ENCODE assay signal across 1 cellular context in genomic region chr4:165335163-165335703, GRCh38.
TF ChIP-seq lines count a peak whose summit lies in the region.

No MANE protein-coding gene starts in this region.

TF ChIP-seq in HepG2, 621 proteins besides CTCF, POLR2A, EP300 and RAD21:
- TF ChIP-seq, protein P1, sequence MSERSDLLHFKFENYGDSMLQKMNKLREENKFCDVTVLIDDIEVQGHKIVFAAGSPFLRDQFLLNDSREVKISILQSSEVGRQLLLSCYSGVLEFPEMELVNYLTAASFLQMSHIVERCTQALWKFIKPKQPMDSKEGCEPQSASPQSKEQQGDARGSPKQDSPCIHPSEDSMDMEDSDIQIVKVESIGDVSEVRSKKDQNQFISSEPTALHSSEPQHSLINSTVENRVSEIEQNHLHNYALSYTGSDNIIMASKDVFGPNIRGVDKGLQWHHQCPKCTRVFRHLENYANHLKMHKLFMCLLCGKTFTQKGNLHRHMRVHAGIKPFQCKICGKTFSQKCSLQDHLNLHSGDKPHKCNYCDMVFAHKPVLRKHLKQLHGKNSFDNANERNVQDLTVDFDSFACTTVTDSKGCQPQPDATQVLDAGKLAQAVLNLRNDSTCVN (CRISPR knock-in tag; IDR thresholded peaks at IDR 0.05; ENCODE audit: borderline replicate concordance): no peak
- no peak for TF ChIP-seq ZNF414 (CRISPR knock-in tag; IDR thresholded peaks at IDR 0.05)
- TF ChIP-seq, protein P2, sequence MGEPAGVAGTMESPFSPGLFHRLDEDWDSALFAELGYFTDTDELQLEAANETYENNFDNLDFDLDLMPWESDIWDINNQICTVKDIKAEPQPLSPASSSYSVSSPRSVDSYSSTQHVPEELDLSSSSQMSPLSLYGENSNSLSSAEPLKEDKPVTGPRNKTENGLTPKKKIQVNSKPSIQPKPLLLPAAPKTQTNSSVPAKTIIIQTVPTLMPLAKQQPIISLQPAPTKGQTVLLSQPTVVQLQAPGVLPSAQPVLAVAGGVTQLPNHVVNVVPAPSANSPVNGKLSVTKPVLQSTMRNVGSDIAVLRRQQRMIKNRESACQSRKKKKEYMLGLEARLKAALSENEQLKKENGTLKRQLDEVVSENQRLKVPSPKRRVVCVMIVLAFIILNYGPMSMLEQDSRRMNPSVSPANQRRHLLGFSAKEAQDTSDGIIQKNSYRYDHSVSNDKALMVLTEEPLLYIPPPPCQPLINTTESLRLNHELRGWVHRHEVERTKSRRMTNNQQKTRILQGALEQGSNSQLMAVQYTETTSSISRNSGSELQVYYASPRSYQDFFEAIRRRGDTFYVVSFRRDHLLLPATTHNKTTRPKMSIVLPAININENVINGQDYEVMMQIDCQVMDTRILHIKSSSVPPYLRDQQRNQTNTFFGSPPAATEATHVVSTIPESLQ (CRISPR knock-in tag; conservative IDR thresholded peaks at IDR 0.05): no peak
- TF ChIP-seq CHD4 (IDR thresholded peaks at IDR 0.05; ENCODE audit: borderline replicate concordance, low read length): no peak
- no peak for TF ChIP-seq ZNF589 (CRISPR knock-in tag; conservative IDR thresholded peaks at IDR 0.05)
- TF ChIP-seq ZNF260 (CRISPR knock-in tag; IDR thresholded peaks at IDR 0.05; ENCODE audit: borderline replicate concordance, low read depth): no peak
- no peak for TF ChIP-seq HHEX (CRISPR knock-in tag; IDR thresholded peaks at IDR 0.05)
- TF ChIP-seq RFXAP (CRISPR knock-in tag; IDR thresholded peaks at IDR 0.05; ENCODE audit: borderline replicate concordance): no peak
- no peak for TF ChIP-seq ZBTB21 (CRISPR knock-in tag; IDR thresholded peaks at IDR 0.05)
- no peak for TF ChIP-seq ZNF800 (CRISPR knock-in tag; IDR thresholded peaks at IDR 0.05)
- peak; percentile 71 for TF ChIP-seq RBM22 (optimal IDR thresholded peaks at IDR 0.05; ENCODE audit: low read length)
- TF ChIP-seq ARID4A (CRISPR knock-in tag; IDR thresholded peaks at IDR 0.05; ENCODE audit: borderline replicate concordance): no peak
- no peak for TF ChIP-seq ZIK1 (CRISPR knock-in tag; IDR thresholded peaks at IDR 0.05; ENCODE audit: borderline replicate concordance, low read depth)
- no peak for TF ChIP-seq ZNF235 (CRISPR knock-in tag; IDR thresholded peaks at IDR 0.05; ENCODE audit: borderline replicate concordance)
- TF ChIP-seq PAF1 (CRISPR knock-in tag; IDR thresholded peaks at IDR 0.05): 0 out of 2 replicates have a peak, but pooled peaks have one; percentile 40
- no peak for TF ChIP-seq HNF4A (CRISPR knock-in tag; IDR thresholded peaks at IDR 0.05)
TF ChIP-seq in HepG2: peak in this region for 2.
